ENCODE assay signal across 8 cellular contexts in genomic region chr5:177455661-177456590, GRCh38. TPM values are rescaled to one million over a fixed set of nuclear protein-coding genes. Genes with fewer than 3 reads are reported as not detected.
A peak's percentile ranks its signal among the peaks of the same experiment; 100 is the strongest.
DNase-seq lines count a peak whose midpoint lies in the region; ATAC-seq and TF ChIP-seq lines count a peak whose summit lies in the region.

No MANE protein-coding gene starts in this region.

- H3K27me3 Mint-ChIP-seq in activated naive CD8-positive, alpha-beta T cell treated with anti-CD3 and anti-CD28 coated beads for 36 hours = no peaks in the 10 kb centered on the region
- H3K27me3 Mint-ChIP-seq in type B pancreatic cell = peaks cover 12% of the 10 kb centered on the region

- POLR2A ChIA-PET in HCT116 (lab: Charles Lee) = interaction anchor here (0.6 to 2.3 kb wide), 7 partner anchors 9 to 104 kb away, joined by 3 to 7 read pairs (median 4); partner anchors contain the start of genes LMAN2, PDLIM7 and PRR7

- peaks cover 0 to 11% of the 10 kb centered on the region in 2 experiments; a peak in 1 of 4 replicates for H3K36me3 ChIP-seq in HCT116 (ENCODE audit: control insufficient read depth in 1 of 2, insufficient read depth in 2 of 2, low read length in 2 of 2)
- H3K36me3 ChIP-seq in cardiac muscle cell = peaks cover 16% of the 10 kb centered on the region

- no peaks in the 10 kb centered on the region for H3K9me3 Mint-ChIP-seq in activated naive CD8-positive, alpha-beta T cell treated with anti-CD3 and anti-CD28 coated beads for 36 hours
- no peaks in the 10 kb centered on the region for H3K9me3 Mint-ChIP-seq in type B pancreatic cell

- no peaks in the 10 kb centered on the region for H3K9me2 ChIP-seq in HCT116 (ENCODE audit: insufficient read depth)

- TF ChIP-seq POLR2A in HCT116 (IDR thresholded peaks at IDR 0.05; ENCODE audit: borderline replicate concordance, extremely low read depth, insufficient read depth, insufficient read length) = peak; percentile 23

- H3K79me2 ChIP-seq in HCT116 (ENCODE audit: insufficient read depth, low read length) = peaks cover 9% of the 10 kb centered on the region

- peak overlapping the region; percentile 92 for H3K9ac ChIP-seq in HCT116 (ENCODE audit: low read length)

- H3K9me3 ChIP-seq in HCT116 (ENCODE audit: control insufficient read depth in 1 of 2, insufficient read depth in 1 of 2, low read depth in 1 of 2, low read length in 2 of 2) = no peaks in the 10 kb centered on the region
- no peaks in the 10 kb centered on the region for H3K9me3 ChIP-seq in cardiac muscle cell (ENCODE audit: low read depth)

- peak in 2 of 3 experiments; percentile 87 to 94; a peak in 4 of 6 replicates for TF ChIP-seq CTCF in HCT116 (IDR thresholded peaks at IDR 0.05 in 2 of 3, conservative IDR thresholded peaks at IDR 0.05 in 1 of 3; ENCODE audit: borderline replicate concordance in 1 of 3, insufficient read depth in 1 of 3, low read depth in 2 of 3, low read length in 2 of 3)
- peak; percentile 90 for TF ChIP-seq CTCF in cardiac muscle cell (IDR thresholded peaks at IDR 0.05; ENCODE audit: low read depth, low read length)
- TF ChIP-seq CTCF in type B pancreatic cell (conservative IDR thresholded peaks at IDR 0.05) = peak; percentile 97

- H3K36me3 Mint-ChIP-seq in activated naive CD8-positive, alpha-beta T cell treated with anti-CD3 and anti-CD28 coated beads for 36 hours = peaks cover 5% of the 10 kb centered on the region
- H3K36me3 Mint-ChIP-seq in type B pancreatic cell = peaks cover 5% of the 10 kb centered on the region

- peak overlapping the region; percentile 96 for H3K27ac ChIP-seq in HCT116 (ENCODE audit: low read depth, low read length)
- H3K27ac ChIP-seq in cardiac muscle cell = peak overlapping the region; percentile 41

- H2AFZ ChIP-seq in HCT116 (ENCODE audit: low read depth, low read length, poor library complexity, severe bottlenecking) = no peak overlapping the region

- peak; percentile 50 for DNase-seq in GF-D8 (lab: John Stamatoyannopoulos, UW)
- peak; percentile 84 for DNase-seq in HCT116 (ENCODE audit: low read depth, low spot score)
- peak; percentile 82 for DNase-seq in NCI-H1092 (lab: John Stamatoyannopoulos, UW)
- DNase-seq in SKM-1 treated with dmso at 0.1 percent for 144 hours (lab: John Stamatoyannopoulos, UW; ENCODE audit: unreplicated experiment) = peak; percentile 71
- peak; percentile 89 for DNase-seq in activated naive CD8-positive, alpha-beta T cell treated with anti-CD3 and anti-CD28 coated beads for 36 hours
- peak; percentile 94 for DNase-seq in cardiac muscle cell (ENCODE audit: low read depth in 1 of 2, low spot score in 1 of 2)
- DNase-seq in posterior cingulate gyrus = peak; percentile 73 to 97 (median 89)
- peak; percentile 93 for DNase-seq in type B pancreatic cell (ENCODE audit: extremely low spot score, unreplicated experiment)

- H4K20me1 ChIP-seq in HCT116 (ENCODE audit: insufficient read depth) = no peaks in the 10 kb centered on the region

- peak overlapping the region; percentile 96 for H3K4me2 ChIP-seq in HCT116 (ENCODE audit: low read length)

- H3K27me3 ChIP-seq in HCT116 (ENCODE audit: insufficient read depth, low read length) (no peaks in the 10 kb centered on the region), cardiac muscle cell (peaks cover 8% of the 10 kb centered on the region)

- no peak for TF ChIP-seq RAD21 in HCT116 (IDR thresholded peaks at IDR 0.05; ENCODE audit: low read depth)

- RAD21 ChIA-PET in HCT116 (lab: Charles Lee; ENCODE audit: low non-redundant PET in 1 of 2, low total read pairs in 2 of 2, uncharacterized antibody in 2 of 2, unreplicated experiment in 2 of 2) = interaction anchor here (0.7 to 0.9 kb wide), 3 partner anchors 30 to 149 kb away, joined by 3 to 4 read pairs (median 3); partner anchors contain the start of gene GRK6 (in 1 of the 2)

- peaks cover 18% of the 10 kb centered on the region for H3K4me1 Mint-ChIP-seq in activated naive CD8-positive, alpha-beta T cell treated with anti-CD3 and anti-CD28 coated beads for 36 hours
- H3K4me1 Mint-ChIP-seq in type B pancreatic cell (ENCODE audit: unreplicated experiment) = peaks cover 24% of the 10 kb centered on the region

- peak overlapping the region; percentile 84 for H3K4me3 Mint-ChIP-seq in activated naive CD8-positive, alpha-beta T cell treated with anti-CD3 and anti-CD28 coated beads for 36 hours
- H3K4me3 Mint-ChIP-seq in type B pancreatic cell = peak overlapping the region; percentile 87

- H3K4me3 ChIP-seq in HCT116 (replicated peaks in 1 of 2; ENCODE audit: low read depth in 1 of 2, low read length in 2 of 2) (peak overlapping the region; percentile 68 to 76), cardiac muscle cell (peak overlapping the region; percentile 54)

- CTCF ChIA-PET in HCT116 (lab: Charles Lee) = interaction anchor here (0.6 to 6.8 kb wide), 21 partner anchors 10 to 342 kb away, joined by 3 to 85 read pairs (median 6); partner anchors contain the start of genes GRK6, LMAN2, PDLIM7 and PFN3

- peak overlapping the region; percentile 86 for H3K27ac Mint-ChIP-seq in activated naive CD8-positive, alpha-beta T cell treated with anti-CD3 and anti-CD28 coated beads for 36 hours
- H3K27ac Mint-ChIP-seq in type B pancreatic cell = peak overlapping the region; percentile 89

- intact Hi-C loops in HCT116 (cut with micrococcal nuclease) (loop anchor here (1.0 to 2.0 kb wide), 3 partner anchors 52 to 341 kb away; no protein-coding TSS in a partner anchor), posterior cingulate gyrus (cut with DNase I) (loop anchor here (1.0 to 10.0 kb wide), 4 partner anchors 29 to 141 kb away; partner anchors contain the start of genes GRK6 and MXD3)

- BruUV-seq in HCT116 (replicated peaks; lab: Mats Ljungman, UMichigan) = TSS peak; percentile 69

- peak; percentile 43 for ATAC-seq in HCT116

- peaks cover 18 to 53% of the 10 kb centered on the region in 2 experiments; a peak in 3 of 4 replicates for H3K4me1 ChIP-seq in HCT116 (ENCODE audit: control insufficient read depth in 1 of 2, insufficient read depth in 2 of 2, low read length in 2 of 2)
- peaks cover 9% of the 10 kb centered on the region for H3K4me1 ChIP-seq in cardiac muscle cell (ENCODE audit: low read depth)

TF ChIP-seq in HCT116, 20 proteins besides CTCF, POLR2A, EP300 and RAD21:
- TF ChIP-seq CBX3 (IDR thresholded peaks at IDR 0.05; ENCODE audit: low read depth) (no peak), YY1 (IDR thresholded peaks at IDR 0.05; ENCODE audit: extremely low read depth, insufficient replicate concordance, low read depth, low read length) (peak; percentile 72), POLR2AphosphoS5 (IDR thresholded peaks at IDR 0.05; ENCODE audit: low read depth, low read length) (peak; percentile 50)

RNA-seq across cellular contexts. Expression of gene PRR7, which starts 9.3 kb away (rescaled TPM):
- 39.9 TPM for total RNA-seq in HCT116 (2021; ENCODE audit: unreplicated experiment)
- 28.9 and 29.4 TPM in 2 replicates for polyA plus RNA-seq in HCT116 (2012)
- total RNA-seq in activated naive CD8-positive, alpha-beta T cell treated with anti-CD3 and anti-CD28 coated beads for 36 hours = 10 to 100 TPM; 21.5 to 21.8 TPM
- 26.4 and 29.0 TPM in 2 replicates for total RNA-seq in cardiac muscle cell
- 27.1 and 29.2 TPM in 2 replicates for polyA plus RNA-seq in cardiac muscle cell
- 5.9 and 8.8 TPM in 2 replicates for total RNA-seq in type B pancreatic cell (ENCODE audit: low replicate concordance)

RNA-seq across cellular contexts. Expression of gene DBN1, which starts 17.5 kb away (rescaled TPM):
- total RNA-seq in HCT116 (2021; ENCODE audit: unreplicated experiment) = 144 TPM
- 110 and 117 TPM in 2 replicates for polyA plus RNA-seq in HCT116 (2012)
- 100 to 1,000 TPM; 100 to 106 TPM for total RNA-seq in activated naive CD8-positive, alpha-beta T cell treated with anti-CD3 and anti-CD28 coated beads for 36 hours
- total RNA-seq in cardiac muscle cell = 258 and 295 TPM in 2 replicates
- 147 and 185 TPM in 2 replicates for polyA plus RNA-seq in cardiac muscle cell
- 200 and 269 TPM in 2 replicates for total RNA-seq in type B pancreatic cell (ENCODE audit: low replicate concordance)

RNA-seq across cellular contexts. Expression of gene GRK6, which starts 29.4 kb away (rescaled TPM):
- total RNA-seq in HCT116 (2021; ENCODE audit: unreplicated experiment) = 89.3 TPM
- 88.3 and 90.2 TPM in 2 replicates for polyA plus RNA-seq in HCT116 (2012)
- 100 to 1,000 TPM; 113 to 115 TPM for total RNA-seq in activated naive CD8-positive, alpha-beta T cell treated with anti-CD3 and anti-CD28 coated beads for 36 hours
- 43.7 and 62.1 TPM in 2 replicates for total RNA-seq in cardiac muscle cell
- 39.6 and 62.0 TPM in 2 replicates for polyA plus RNA-seq in cardiac muscle cell
- 46.1 and 47.3 TPM in 2 replicates for total RNA-seq in type B pancreatic cell (ENCODE audit: low replicate concordance)

RNA-seq across cellular contexts. Expression of gene PDLIM7, which starts 41.5 kb away (rescaled TPM):
- 153 TPM for total RNA-seq in HCT116 (2021; ENCODE audit: unreplicated experiment)
- polyA plus RNA-seq in HCT116 (2012) = 152 and 163 TPM in 2 replicates
- total RNA-seq in activated naive CD8-positive, alpha-beta T cell treated with anti-CD3 and anti-CD28 coated beads for 36 hours = 10 to 100 TPM; 38.5 to 41.9 TPM
- 165 and 255 TPM in 2 replicates for total RNA-seq in cardiac muscle cell
- polyA plus RNA-seq in cardiac muscle cell = 328 and 537 TPM in 2 replicates
- 66.5 and 187 TPM in 2 replicates for total RNA-seq in type B pancreatic cell (ENCODE audit: low replicate concordance)

RNA-seq across cellular contexts. Expression of gene F12, which starts 46.6 kb away (rescaled TPM):
- total RNA-seq in HCT116 (2021; ENCODE audit: unreplicated experiment) (30.0 TPM), cardiac muscle cell (3.4 and 4.6 TPM in 2 replicates), type B pancreatic cell (ENCODE audit: low replicate concordance) (3.2 and 5.7 TPM in 2 replicates)
- polyA plus RNA-seq in HCT116 (2012) = 46.8 and 58.1 TPM in 2 replicates
- total RNA-seq in activated naive CD8-positive, alpha-beta T cell treated with anti-CD3 and anti-CD28 coated beads for 36 hours = 1 to 10 TPM; 5.6 TPM
- polyA plus RNA-seq in cardiac muscle cell = 5.0 and 13.6 TPM in 2 replicates

Comparison
In these comparisons a context has a peak if more than half of its experiments do, and no peak if none do; other contexts are left out.
1. Peak in every context shown above with its lines: DNase-seq, ATAC-seq, H3K4me3 ChIP-seq and H3K27ac ChIP-seq.